27 cellular contexts compared by ENCODE assay signal in genomic region chr12:9851927-9852326, GRCh38. TPM values are rescaled to one million over a fixed set of nuclear protein-coding genes. Genes with fewer than 3 reads are reported as not detected.
"Had no signal": no experiment of that assay in that cellular context is flagged by ENCODE, and none has a peak within 500 bp of the region (broad histone marks: within the 10 kb centered on the region; RNA-seq: fewer than 3 reads in every experiment).

No MANE protein-coding gene starts in this region.

- H3K27ac ChIP-seq: coronary artery, hepatocyte, left ventricle myocardium inferior, pancreas, psoas muscle, stomach, transverse colon had no signal

- DNase-seq: activated CD4-positive, alpha-beta memory T cell treated with anti-CD3 and anti-CD28 coated beads for 36 hours; activated CD4-positive, alpha-beta T cell treated with anti-CD3 and anti-CD28 coated beads for 48 hours; activated CD8-positive, alpha-beta memory T cell treated with anti-CD3 and anti-CD28 coated beads, Interleukin-2, amount 10 ng/mL, durations not matched to agents 7 days and 5 days; activated naive CD8-positive, alpha-beta T cell treated with anti-CD3 and anti-CD28 coated beads for 36 hours; activated T-cell treated with anti-CD3 and anti-CD28 coated beads for 4 hours; glutamatergic neuron; kidney glomerular epithelial cell; left ventricle myocardium inferior; nephron progenitor cell; pancreas; psoas muscle; right cardiac atrium; stimulated activated CD4-positive, alpha-beta T cell treated with anti-CD3 and anti-CD28 coated beads, Interleukin-12 subunit alpha, Interleukin-12 subunit beta, amount 100 ng/mL, for 4 hours; stimulated activated CD4-positive, alpha-beta T cell treated with anti-CD3 and anti-CD28 coated beads, Interleukin-2, amount 100 ng/mL, for 24 hours; stomach; SW 1271; T-helper 17 cell; transverse colon had no signal

- H3K9me3 ChIP-seq: pancreas, psoas muscle, transverse colon had no signal

- H3K27ac Mint-ChIP-seq: activated CD4-positive, alpha-beta memory T cell treated with anti-CD3 and anti-CD28 coated beads for 36 hours; activated CD8-positive, alpha-beta memory T cell treated with anti-CD3 and anti-CD28 coated beads, Interleukin-2, amount 10 ng/mL, durations not matched to agents 7 days and 5 days; mesothelial cell of epicardium; nephron progenitor cell; stimulated activated memory B cell treated with anti-CD40 and anti-IgM and Interleukin-4, amounts not matched to agents 10 μg/mL and 1 μg/mL and 100 μg/mL, for 72 hours; T-helper 17 cell had no signal

- H3K4me3 ChIP-seq: coronary artery, hepatocyte, left ventricle myocardium inferior, pancreas, psoas muscle, stomach, transverse colon had no signal

- H3K4me3 Mint-ChIP-seq: activated CD4-positive, alpha-beta memory T cell treated with anti-CD3 and anti-CD28 coated beads for 36 hours; activated CD8-positive, alpha-beta memory T cell treated with anti-CD3 and anti-CD28 coated beads, Interleukin-2, amount 10 ng/mL, durations not matched to agents 7 days and 5 days; activated naive CD8-positive, alpha-beta T cell treated with anti-CD3 and anti-CD28 coated beads for 36 hours; mesothelial cell of epicardium; nephron progenitor cell; stimulated activated memory B cell treated with anti-CD40 and anti-IgM and Interleukin-4, amounts not matched to agents 10 μg/mL and 1 μg/mL and 100 μg/mL, for 72 hours; T-helper 17 cell had no signal

- H3K27me3 Mint-ChIP-seq: activated CD4-positive, alpha-beta memory T cell treated with anti-CD3 and anti-CD28 coated beads for 36 hours; activated CD8-positive, alpha-beta memory T cell treated with anti-CD3 and anti-CD28 coated beads, Interleukin-2, amount 10 ng/mL, durations not matched to agents 7 days and 5 days; activated naive CD8-positive, alpha-beta T cell treated with anti-CD3 and anti-CD28 coated beads for 36 hours; T-helper 17 cell had no signal

- H3K4me1 ChIP-seq: left ventricle myocardium inferior, pancreas, psoas muscle, stomach, transverse colon had no signal

- ATAC-seq: activated CD8-positive, alpha-beta memory T cell treated with anti-CD3 and anti-CD28 coated beads, Interleukin-2, amount 10 ng/mL, durations not matched to agents 7 days and 5 days; pancreas; psoas muscle; right cardiac atrium; stimulated activated memory B cell treated with anti-CD40 and anti-IgM and Interleukin-4, amounts not matched to agents 10 μg/mL and 1 μg/mL and 100 μg/mL, for 72 hours; T-helper 17 cell had no signal

- H3K36me3 ChIP-seq: pancreas, transverse colon had no signal

- H3K27me3 ChIP-seq: hepatocyte, pancreas, stomach, transverse colon had no signal

- H3K4me1 Mint-ChIP-seq: mesothelial cell of epicardium; nephron progenitor cell; stimulated activated memory B cell treated with anti-CD40 and anti-IgM and Interleukin-4, amounts not matched to agents 10 μg/mL and 1 μg/mL and 100 μg/mL, for 72 hours had no signal

- H3K36me3 Mint-ChIP-seq: mesothelial cell of epicardium had no signal

RNA-seq across cellular contexts. Expression of gene CLEC2B, which starts 17.2 kb away (rescaled TPM):
- total RNA-seq: astrocyte, mesothelial cell of epicardium had no signal

RNA-seq across cellular contexts. Expression of gene KLRF1, which starts 24.6 kb away (rescaled TPM):
- total RNA-seq: activated CD4-positive, alpha-beta memory T cell treated with anti-CD3 and anti-CD28 coated beads for 36 hours; activated naive CD8-positive, alpha-beta T cell treated with anti-CD3 and anti-CD28 coated beads for 36 hours; astrocyte; frontal cortex; hepatocyte; left ventricle myocardium inferior; mesothelial cell of epicardium; skeletal muscle tissue; temporal lobe; transverse colon had no signal

RNA-seq across cellular contexts. Expression of gene KLRF2, which starts 29.4 kb away (rescaled TPM):
- total RNA-seq: activated CD4-positive, alpha-beta memory T cell treated with anti-CD3 and anti-CD28 coated beads for 36 hours; activated naive CD8-positive, alpha-beta T cell treated with anti-CD3 and anti-CD28 coated beads for 36 hours; astrocyte; frontal cortex; hepatocyte; left ventricle myocardium inferior; lung microvascular endothelial cell; mesothelial cell of epicardium; pancreas; psoas muscle; right cardiac atrium; skeletal muscle tissue; stomach; T-helper 17 cell; temporal lobe; transverse colon had no signal
